7 cellular contexts compared by ENCODE assay signal in the genomic region with DNA sequence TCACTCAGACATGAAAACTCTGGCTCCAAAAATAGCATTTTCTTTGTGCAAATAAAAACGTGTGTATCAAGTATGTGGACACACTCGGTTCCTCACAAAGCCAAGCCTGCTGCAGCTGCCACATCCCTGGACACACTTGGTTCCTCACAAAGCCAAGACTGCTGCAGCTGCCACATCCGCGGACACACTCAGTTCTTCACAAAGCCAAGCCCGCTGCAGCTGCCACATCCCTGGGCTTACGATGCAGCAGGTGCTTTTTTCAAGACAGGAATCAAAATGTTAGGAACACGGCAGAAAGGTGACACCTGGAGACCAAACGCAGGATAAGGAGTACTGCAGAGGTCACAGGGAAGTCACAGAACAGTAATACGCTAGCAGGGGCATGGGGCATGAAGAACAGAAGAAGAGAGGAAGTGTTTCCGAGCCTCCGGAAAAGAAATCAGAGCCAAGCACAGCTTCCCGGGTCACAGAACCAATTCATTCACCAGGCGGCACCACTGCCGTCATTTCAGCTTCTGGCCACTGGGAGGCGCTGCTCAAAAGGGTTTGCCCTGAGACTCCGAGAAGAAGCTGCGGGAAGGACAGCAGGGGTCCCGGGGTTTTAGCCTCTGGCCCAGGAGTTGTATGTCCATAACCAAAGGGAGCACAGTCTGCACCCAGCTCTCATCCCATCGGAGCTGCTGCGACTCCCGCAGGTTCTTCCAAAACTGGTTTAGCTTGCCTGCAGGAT. TPM values are rescaled to one million over a fixed set of nuclear protein-coding genes. Genes with fewer than 3 reads are reported as not detected.
DNase-seq lines count a peak whose midpoint lies in the region; TF ChIP-seq lines count a peak whose summit lies in the region.
"Not testable (repeated sequence)": the region's sequence is repeated elsewhere in the genome, so short reads cannot be mapped to it uniquely, and the experiment has no call there.

No MANE protein-coding gene starts in this region.

- not testable (repeated sequence) for H3K27ac ChIP-seq in mesenchymal stem cell (ENCODE audit: low read length, poor library complexity, severe bottlenecking)

- H3K27ac Mint-ChIP-seq in T-helper 2 cell treated with Interferon-gamma antibody and Interleukin-4, amounts not matched to agents 5 μg/mL and 100 μg/mL, for 36 hours = not testable (repeated sequence)

- not testable (repeated sequence) for H3K18ac ChIP-seq in mesenchymal stem cell (ENCODE audit: low read depth in 1 of 2, low read length in 2 of 2)

- 45% methylated on average over 18 of the region's 21 CpGs for WGBS in mesenchymal stem cell

- H3K9ac ChIP-seq in mesenchymal stem cell (ENCODE audit: low read length) = not testable (repeated sequence)

- not testable (repeated sequence) for H3K14ac ChIP-seq in mesenchymal stem cell (ENCODE audit: low read length in 2 of 2)

- not testable (repeated sequence) for H3K36me3 ChIP-seq in mesenchymal stem cell (ENCODE audit: control insufficient read depth in 1 of 2, insufficient read depth in 2 of 2, low read depth in 1 of 2, low read length in 2 of 2)

- H2BK12ac ChIP-seq in mesenchymal stem cell (ENCODE audit: low read length in 2 of 2) = not testable (repeated sequence)

- H3K36me3 Mint-ChIP-seq in T-helper 2 cell treated with Interferon-gamma antibody and Interleukin-4, amounts not matched to agents 5 μg/mL and 100 μg/mL, for 36 hours (ENCODE audit: low read depth) = not testable (repeated sequence)

- not testable (repeated sequence) for H4K8ac ChIP-seq in mesenchymal stem cell (ENCODE audit: low read length)

- not testable (repeated sequence) for H3K9me3 Mint-ChIP-seq in T-helper 2 cell treated with Interferon-gamma antibody and Interleukin-4, amounts not matched to agents 5 μg/mL and 100 μg/mL, for 36 hours

- not testable (repeated sequence) for H3K9me3 ChIP-seq in mesenchymal stem cell (ENCODE audit: control insufficient read depth, low read length)

- H3K4me3 ChIP-seq in mesenchymal stem cell (ENCODE audit: insufficient read depth in 1 of 2, low read depth in 1 of 2, low read length in 2 of 2) = not testable (repeated sequence)

- H2AK5ac ChIP-seq in mesenchymal stem cell (ENCODE audit: low read length, severe bottlenecking) = not testable (repeated sequence)

- not testable (repeated sequence) for H2BK15ac ChIP-seq in mesenchymal stem cell (ENCODE audit: low read depth, poor library complexity, severe bottlenecking)

- peak; percentile 66 for TF ChIP-seq CTCF in GM12872 (IDR thresholded peaks at IDR 0.05; ENCODE audit: insufficient read depth, low read depth, low read length)

- not testable (repeated sequence) for H3K27me3 ChIP-seq in mesenchymal stem cell (ENCODE audit: control insufficient read depth in 1 of 2, insufficient read depth in 1 of 2, low read length in 2 of 2)

- not testable (repeated sequence) for H3K4me1 ChIP-seq in mesenchymal stem cell (ENCODE audit: control insufficient read depth, insufficient read depth, low read depth, low read length)

- H3K4me1 Mint-ChIP-seq in T-helper 2 cell treated with Interferon-gamma antibody and Interleukin-4, amounts not matched to agents 5 μg/mL and 100 μg/mL, for 36 hours (ENCODE audit: low read depth) = not testable (repeated sequence)

- not testable (repeated sequence) for H3K23ac ChIP-seq in mesenchymal stem cell (ENCODE audit: low read length in 2 of 2)

- not testable (repeated sequence) for H3K27me3 Mint-ChIP-seq in T-helper 2 cell treated with Interferon-gamma antibody and Interleukin-4, amounts not matched to agents 5 μg/mL and 100 μg/mL, for 36 hours (ENCODE audit: low read depth)

- H2BK5ac ChIP-seq in mesenchymal stem cell (ENCODE audit: low read depth, low read length, poor library complexity, severe bottlenecking) = not testable (repeated sequence)

- TF ChIP-seq POLR2A in erythroblast (IDR thresholded peaks at IDR 0.05; ENCODE audit: low read length) = not testable (repeated sequence)

- peak; percentile 50 for DNase-seq in NCI-H2029 (lab: John Stamatoyannopoulos, UW)
- peak; percentile 46 for DNase-seq in T-helper 2 cell treated with Interferon-gamma antibody and Interleukin-4, amounts not matched to agents 5 μg/mL and 100 μg/mL, for 36 hours (ENCODE audit: low spot score)
- DNase-seq in activated gamma-delta T cell treated with Interleukin-2 at 50 U/mL for 16 hours = peak; percentile 52
- DNase-seq in erythroblast (lab: John Stamatoyannopoulos, UW) = peak; percentile 53 to 71
- peak; percentile 18 for DNase-seq in mesenchymal stem cell
- peak; percentile 44 to 59 for DNase-seq in stimulated activated CD4-positive, alpha-beta T cell treated with anti-CD3 and anti-CD28 coated beads, Interleukin-1b, Interleukin-23, amount 100 ng/mL, for 4 hours (ENCODE audit: low read depth in 2 of 2)

- not testable (repeated sequence) for H2BK120ac ChIP-seq in mesenchymal stem cell (ENCODE audit: low read depth, low read length)

- H3K4ac ChIP-seq in mesenchymal stem cell (ENCODE audit: low read depth in 1 of 2, low read length in 2 of 2) = not testable (repeated sequence)

- not testable (repeated sequence) for H3K79me1 ChIP-seq in mesenchymal stem cell (replicated peaks; ENCODE audit: low read length, poor library complexity, severe bottlenecking)

- H3K4me3 Mint-ChIP-seq in T-helper 2 cell treated with Interferon-gamma antibody and Interleukin-4, amounts not matched to agents 5 μg/mL and 100 μg/mL, for 36 hours = not testable (repeated sequence)

- H3K4me2 ChIP-seq in mesenchymal stem cell (ENCODE audit: low read length, poor library complexity, severe bottlenecking) = not testable (repeated sequence)

- H2AFZ ChIP-seq in mesenchymal stem cell (ENCODE audit: low read depth, low read length) = not testable (repeated sequence)

- H4K91ac ChIP-seq in mesenchymal stem cell (ENCODE audit: low read length) = not testable (repeated sequence)

RNA-seq across cellular contexts. Expression of a gene that starts 40.0 kb away (rescaled TPM):
- not detected for polyA plus RNA-seq in mesenchymal stem cell (2013, experiment 1 of 2)
- polyA plus RNA-seq in mesenchymal stem cell (2013, experiment 2 of 2) = not detected
